In the genomic region with DNA sequence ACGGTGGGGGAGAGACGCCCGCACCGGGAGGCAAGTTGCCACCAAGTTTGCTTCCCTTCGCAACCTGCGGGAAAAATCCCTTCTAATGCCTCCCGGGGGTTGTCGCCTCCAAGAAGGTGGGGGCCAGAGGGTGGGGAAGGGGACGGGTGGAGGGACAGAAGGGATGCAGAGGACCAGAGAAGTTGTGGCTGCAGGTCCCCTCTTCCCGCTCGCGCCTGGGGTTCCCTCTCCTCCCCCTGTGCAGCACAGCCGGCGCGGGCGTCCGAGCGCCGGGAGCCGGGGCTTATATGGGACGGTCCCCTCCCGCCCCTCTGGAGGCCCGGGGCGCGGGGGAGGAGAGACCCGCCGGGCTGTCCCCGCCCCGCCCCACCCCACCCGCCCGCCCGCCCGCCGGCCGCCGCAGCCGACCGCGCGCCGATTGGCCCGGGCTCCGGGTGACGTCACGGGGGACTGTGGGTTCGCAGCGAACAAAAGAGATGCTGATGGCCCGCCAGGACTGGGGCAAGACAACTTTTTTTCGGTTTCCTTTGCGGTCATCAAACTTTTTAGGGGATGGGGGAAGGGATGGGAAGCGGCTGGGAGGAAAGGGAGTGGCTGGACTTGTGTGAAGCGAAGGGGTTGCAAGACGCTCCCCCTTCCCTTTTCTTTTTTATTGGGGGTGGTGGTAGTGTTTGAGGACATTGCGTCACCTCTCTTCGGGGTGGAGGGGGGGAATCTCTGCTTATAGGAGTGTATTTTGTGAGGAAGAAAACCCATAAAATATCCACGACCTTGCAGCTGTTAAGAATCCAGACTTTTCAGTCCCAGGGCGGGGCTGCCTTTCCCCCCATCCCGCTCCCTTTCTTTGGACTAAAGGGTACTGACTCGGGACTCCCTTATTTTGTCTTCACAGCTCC, we compare ENCODE assay signal across 1 cellular context.
TF ChIP-seq lines count a peak whose summit lies in the region.

A gene (minus strand): TSS at position 260 of the 896 bp plus-strand sequence. CDS start 266 bp downstream, outside the sequence.

TF ChIP-seq in HepG2, 621 proteins besides CTCF, POLR2A, EP300 and RAD21 (continued from another document and continues in another):
- TF ChIP-seq ZNF773 (CRISPR knock-in tag; IDR thresholded peaks at IDR 0.05; ENCODE audit: borderline replicate concordance): peak; percentile 78; the same call in 1 of the 2 replicates
- TF ChIP-seq ZNF501 (CRISPR knock-in tag; IDR thresholded peaks at IDR 0.05): no peak; the same call in 1 of the 2 replicates
- TF ChIP-seq GABPB1 (CRISPR knock-in tag; IDR thresholded peaks at IDR 0.05): peak; percentile 70
- TF ChIP-seq KDM5A (IDR thresholded peaks at IDR 0.05; ENCODE audit: borderline replicate concordance, low read length): peak; percentile 51
- no peak for TF ChIP-seq TBX3 (IDR thresholded peaks at IDR 0.05; ENCODE audit: borderline replicate concordance)
- TF ChIP-seq ONECUT2 (CRISPR knock-in tag; IDR thresholded peaks at IDR 0.05): no peak
- no peak; the same call in 1 of the 2 replicates for TF ChIP-seq KMT2B (CRISPR knock-in tag; IDR thresholded peaks at IDR 0.05)
- TF ChIP-seq ZSCAN9 (CRISPR knock-in tag; IDR thresholded peaks at IDR 0.05; ENCODE audit: borderline replicate concordance): peak; percentile 97
- no peak for TF ChIP-seq NFATC3 (CRISPR knock-in tag; IDR thresholded peaks at IDR 0.05)
- TF ChIP-seq STAG1 (CRISPR knock-in tag; IDR thresholded peaks at IDR 0.05): peak; percentile 3; the same call in 1 of the 2 replicates
- TF ChIP-seq SIX1 (CRISPR knock-in tag; IDR thresholded peaks at IDR 0.05; ENCODE audit: borderline replicate concordance): 0 out of 2 replicates have a peak, but pooled peaks have one; percentile 46
- peak; percentile 98 for TF ChIP-seq CBX1 (IDR thresholded peaks at IDR 0.05; ENCODE audit: low read depth)
- peak; percentile 98 for TF ChIP-seq KDM4B (CRISPR knock-in tag; IDR thresholded peaks at IDR 0.05)
- no peak for TF ChIP-seq RNF2 (conservative IDR thresholded peaks at IDR 0.05; ENCODE audit: low read depth)
- no peak for TF ChIP-seq ZNF660 (CRISPR knock-in tag; IDR thresholded peaks at IDR 0.05; ENCODE audit: borderline replicate concordance, low read depth)
- TF ChIP-seq, protein P1, sequence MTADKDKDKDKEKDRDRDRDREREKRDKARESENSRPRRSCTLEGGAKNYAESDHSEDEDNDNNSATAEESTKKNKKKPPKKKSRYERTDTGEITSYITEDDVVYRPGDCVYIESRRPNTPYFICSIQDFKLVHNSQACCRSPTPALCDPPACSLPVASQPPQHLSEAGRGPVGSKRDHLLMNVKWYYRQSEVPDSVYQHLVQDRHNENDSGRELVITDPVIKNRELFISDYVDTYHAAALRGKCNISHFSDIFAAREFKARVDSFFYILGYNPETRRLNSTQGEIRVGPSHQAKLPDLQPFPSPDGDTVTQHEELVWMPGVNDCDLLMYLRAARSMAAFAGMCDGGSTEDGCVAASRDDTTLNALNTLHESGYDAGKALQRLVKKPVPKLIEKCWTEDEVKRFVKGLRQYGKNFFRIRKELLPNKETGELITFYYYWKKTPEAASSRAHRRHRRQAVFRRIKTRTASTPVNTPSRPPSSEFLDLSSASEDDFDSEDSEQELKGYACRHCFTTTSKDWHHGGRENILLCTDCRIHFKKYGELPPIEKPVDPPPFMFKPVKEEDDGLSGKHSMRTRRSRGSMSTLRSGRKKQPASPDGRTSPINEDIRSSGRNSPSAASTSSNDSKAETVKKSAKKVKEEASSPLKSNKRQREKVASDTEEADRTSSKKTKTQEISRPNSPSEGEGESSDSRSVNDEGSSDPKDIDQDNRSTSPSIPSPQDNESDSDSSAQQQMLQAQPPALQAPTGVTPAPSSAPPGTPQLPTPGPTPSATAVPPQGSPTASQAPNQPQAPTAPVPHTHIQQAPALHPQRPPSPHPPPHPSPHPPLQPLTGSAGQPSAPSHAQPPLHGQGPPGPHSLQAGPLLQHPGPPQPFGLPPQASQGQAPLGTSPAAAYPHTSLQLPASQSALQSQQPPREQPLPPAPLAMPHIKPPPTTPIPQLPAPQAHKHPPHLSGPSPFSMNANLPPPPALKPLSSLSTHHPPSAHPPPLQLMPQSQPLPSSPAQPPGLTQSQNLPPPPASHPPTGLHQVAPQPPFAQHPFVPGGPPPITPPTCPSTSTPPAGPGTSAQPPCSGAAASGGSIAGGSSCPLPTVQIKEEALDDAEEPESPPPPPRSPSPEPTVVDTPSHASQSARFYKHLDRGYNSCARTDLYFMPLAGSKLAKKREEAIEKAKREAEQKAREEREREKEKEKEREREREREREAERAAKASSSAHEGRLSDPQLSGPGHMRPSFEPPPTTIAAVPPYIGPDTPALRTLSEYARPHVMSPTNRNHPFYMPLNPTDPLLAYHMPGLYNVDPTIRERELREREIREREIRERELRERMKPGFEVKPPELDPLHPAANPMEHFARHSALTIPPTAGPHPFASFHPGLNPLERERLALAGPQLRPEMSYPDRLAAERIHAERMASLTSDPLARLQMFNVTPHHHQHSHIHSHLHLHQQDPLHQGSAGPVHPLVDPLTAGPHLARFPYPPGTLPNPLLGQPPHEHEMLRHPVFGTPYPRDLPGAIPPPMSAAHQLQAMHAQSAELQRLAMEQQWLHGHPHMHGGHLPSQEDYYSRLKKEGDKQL (CRISPR knock-in tag; IDR thresholded peaks at IDR 0.05; ENCODE audit: low read depth): peak; percentile 41; the same call in 1 of the 2 replicates
- TF ChIP-seq NCOA2 (CRISPR knock-in tag; IDR thresholded peaks at IDR 0.05): peak; percentile 77
- TF ChIP-seq SOX5 (CRISPR knock-in tag; IDR thresholded peaks at IDR 0.05; ENCODE audit: borderline replicate concordance): peak; percentile 60; the same call in 1 of the 2 replicates
- TF ChIP-seq MXD4 (CRISPR knock-in tag; IDR thresholded peaks at IDR 0.05): peak; percentile 85
- no peak for TF ChIP-seq NR2C2 (CRISPR knock-in tag; IDR thresholded peaks at IDR 0.05; ENCODE audit: borderline replicate concordance)
- TF ChIP-seq, protein P2, sequence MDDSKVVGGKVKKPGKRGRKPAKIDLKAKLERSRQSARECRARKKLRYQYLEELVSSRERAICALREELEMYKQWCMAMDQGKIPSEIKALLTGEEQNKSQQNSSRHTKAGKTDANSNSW (CRISPR knock-in tag; IDR thresholded peaks at IDR 0.05; ENCODE audit: borderline replicate concordance): no peak; the same call in 1 of the 2 replicates
- no peak for TF ChIP-seq ZNF20 (CRISPR knock-in tag; IDR thresholded peaks at IDR 0.05)
- TF ChIP-seq, protein P3, sequence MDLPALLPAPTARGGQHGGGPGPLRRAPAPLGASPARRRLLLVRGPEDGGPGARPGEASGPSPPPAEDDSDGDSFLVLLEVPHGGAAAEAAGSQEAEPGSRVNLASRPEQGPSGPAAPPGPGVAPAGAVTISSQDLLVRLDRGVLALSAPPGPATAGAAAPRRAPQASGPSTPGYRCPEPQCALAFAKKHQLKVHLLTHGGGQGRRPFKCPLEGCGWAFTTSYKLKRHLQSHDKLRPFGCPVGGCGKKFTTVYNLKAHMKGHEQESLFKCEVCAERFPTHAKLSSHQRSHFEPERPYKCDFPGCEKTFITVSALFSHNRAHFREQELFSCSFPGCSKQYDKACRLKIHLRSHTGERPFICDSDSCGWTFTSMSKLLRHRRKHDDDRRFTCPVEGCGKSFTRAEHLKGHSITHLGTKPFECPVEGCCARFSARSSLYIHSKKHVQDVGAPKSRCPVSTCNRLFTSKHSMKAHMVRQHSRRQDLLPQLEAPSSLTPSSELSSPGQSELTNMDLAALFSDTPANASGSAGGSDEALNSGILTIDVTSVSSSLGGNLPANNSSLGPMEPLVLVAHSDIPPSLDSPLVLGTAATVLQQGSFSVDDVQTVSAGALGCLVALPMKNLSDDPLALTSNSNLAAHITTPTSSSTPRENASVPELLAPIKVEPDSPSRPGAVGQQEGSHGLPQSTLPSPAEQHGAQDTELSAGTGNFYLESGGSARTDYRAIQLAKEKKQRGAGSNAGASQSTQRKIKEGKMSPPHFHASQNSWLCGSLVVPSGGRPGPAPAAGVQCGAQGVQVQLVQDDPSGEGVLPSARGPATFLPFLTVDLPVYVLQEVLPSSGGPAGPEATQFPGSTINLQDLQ (CRISPR knock-in tag; IDR thresholded peaks at IDR 0.05): peak; percentile 76; the same call in 1 of the 2 replicates
- no peak for TF ChIP-seq PTBP1 (IDR thresholded peaks at IDR 0.05; ENCODE audit: low read depth, low read length, poor library complexity, severe bottlenecking)
- TF ChIP-seq, protein P4, sequence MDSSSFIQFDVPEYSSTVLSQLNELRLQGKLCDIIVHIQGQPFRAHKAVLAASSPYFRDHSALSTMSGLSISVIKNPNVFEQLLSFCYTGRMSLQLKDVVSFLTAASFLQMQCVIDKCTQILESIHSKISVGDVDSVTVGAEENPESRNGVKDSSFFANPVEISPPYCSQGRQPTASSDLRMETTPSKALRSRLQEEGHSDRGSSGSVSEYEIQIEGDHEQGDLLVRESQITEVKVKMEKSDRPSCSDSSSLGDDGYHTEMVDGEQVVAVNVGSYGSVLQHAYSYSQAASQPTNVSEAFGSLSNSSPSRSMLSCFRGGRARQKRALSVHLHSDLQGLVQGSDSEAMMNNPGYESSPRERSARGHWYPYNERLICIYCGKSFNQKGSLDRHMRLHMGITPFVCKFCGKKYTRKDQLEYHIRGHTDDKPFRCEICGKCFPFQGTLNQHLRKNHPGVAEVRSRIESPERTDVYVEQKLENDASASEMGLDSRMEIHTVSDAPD (CRISPR knock-in tag; IDR thresholded peaks at IDR 0.05): no peak
- peak; percentile 26; the same call in 1 of the 2 replicates for TF ChIP-seq CHD2 (IDR thresholded peaks at IDR 0.05; ENCODE audit: low read depth, low read length)
- peak; percentile 96 for TF ChIP-seq HNRNPK (IDR thresholded peaks at IDR 0.05; ENCODE audit: low read depth, low read length, poor library complexity, severe bottlenecking)
- TF ChIP-seq, protein P5, sequence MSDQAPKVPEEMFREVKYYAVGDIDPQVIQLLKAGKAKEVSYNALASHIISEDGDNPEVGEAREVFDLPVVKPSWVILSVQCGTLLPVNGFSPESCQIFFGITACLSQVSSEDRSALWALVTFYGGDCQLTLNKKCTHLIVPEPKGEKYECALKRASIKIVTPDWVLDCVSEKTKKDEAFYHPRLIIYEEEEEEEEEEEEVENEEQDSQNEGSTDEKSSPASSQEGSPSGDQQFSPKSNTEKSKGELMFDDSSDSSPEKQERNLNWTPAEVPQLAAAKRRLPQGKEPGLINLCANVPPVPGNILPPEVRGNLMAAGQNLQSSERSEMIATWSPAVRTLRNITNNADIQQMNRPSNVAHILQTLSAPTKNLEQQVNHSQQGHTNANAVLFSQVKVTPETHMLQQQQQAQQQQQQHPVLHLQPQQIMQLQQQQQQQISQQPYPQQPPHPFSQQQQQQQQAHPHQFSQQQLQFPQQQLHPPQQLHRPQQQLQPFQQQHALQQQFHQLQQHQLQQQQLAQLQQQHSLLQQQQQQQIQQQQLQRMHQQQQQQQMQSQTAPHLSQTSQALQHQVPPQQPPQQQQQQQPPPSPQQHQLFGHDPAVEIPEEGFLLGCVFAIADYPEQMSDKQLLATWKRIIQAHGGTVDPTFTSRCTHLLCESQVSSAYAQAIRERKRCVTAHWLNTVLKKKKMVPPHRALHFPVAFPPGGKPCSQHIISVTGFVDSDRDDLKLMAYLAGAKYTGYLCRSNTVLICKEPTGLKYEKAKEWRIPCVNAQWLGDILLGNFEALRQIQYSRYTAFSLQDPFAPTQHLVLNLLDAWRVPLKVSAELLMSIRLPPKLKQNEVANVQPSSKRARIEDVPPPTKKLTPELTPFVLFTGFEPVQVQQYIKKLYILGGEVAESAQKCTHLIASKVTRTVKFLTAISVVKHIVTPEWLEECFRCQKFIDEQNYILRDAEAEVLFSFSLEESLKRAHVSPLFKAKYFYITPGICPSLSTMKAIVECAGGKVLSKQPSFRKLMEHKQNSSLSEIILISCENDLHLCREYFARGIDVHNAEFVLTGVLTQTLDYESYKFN (CRISPR knock-in tag; conservative IDR thresholded peaks at IDR 0.05): peak; percentile 47; the same call in 1 of the 2 replicates
- TF ChIP-seq ZNF615 (CRISPR knock-in tag; IDR thresholded peaks at IDR 0.05; ENCODE audit: borderline replicate concordance): no peak
- TF ChIP-seq SNAPC2 (CRISPR knock-in tag; IDR thresholded peaks at IDR 0.05): peak; percentile 95
- no peak for TF ChIP-seq RBM22 (optimal IDR thresholded peaks at IDR 0.05; ENCODE audit: low read length)
- TF ChIP-seq ZNF570 (CRISPR knock-in tag; IDR thresholded peaks at IDR 0.05; ENCODE audit: borderline replicate concordance): no peak; the same call in 1 of the 2 replicates
- TF ChIP-seq NFE2 (CRISPR knock-in tag; IDR thresholded peaks at IDR 0.05): no peak
- TF ChIP-seq NFE2L2 (IDR thresholded peaks at IDR 0.05; ENCODE audit: low read length): no peak
- TF ChIP-seq SNAI1 (CRISPR knock-in tag; IDR thresholded peaks at IDR 0.05; ENCODE audit: borderline replicate concordance): 0 out of 2 replicates have a peak, but pooled peaks have one; percentile 14
- TF ChIP-seq ZNF678 (CRISPR knock-in tag; IDR thresholded peaks at IDR 0.05): no peak
- no peak; the same call in 1 of the 2 replicates for TF ChIP-seq ZNF713 (CRISPR knock-in tag; IDR thresholded peaks at IDR 0.05)
- TF ChIP-seq NFE2L1 (CRISPR knock-in tag; IDR thresholded peaks at IDR 0.05; ENCODE audit: borderline replicate concordance): 0 out of 2 replicates have a peak, but pooled peaks have one; percentile 5
- peak; percentile 11; the same call in 1 of the 2 replicates for TF ChIP-seq ZFX (CRISPR knock-in tag; IDR thresholded peaks at IDR 0.05; ENCODE audit: low read depth)
- TF ChIP-seq ZNF101 (CRISPR knock-in tag; IDR thresholded peaks at IDR 0.05; ENCODE audit: borderline replicate concordance, low read depth): no peak
- peak; percentile 87 for TF ChIP-seq ZBTB21 (CRISPR knock-in tag; IDR thresholded peaks at IDR 0.05)
- peak; percentile 96 for TF ChIP-seq ZNF781 (CRISPR knock-in tag; IDR thresholded peaks at IDR 0.05; ENCODE audit: borderline replicate concordance, not compliant biosample characterization)
- no peak for TF ChIP-seq ZBTB7B (CRISPR knock-in tag; IDR thresholded peaks at IDR 0.05)
- no peak for TF ChIP-seq ZBTB3 (CRISPR knock-in tag; IDR thresholded peaks at IDR 0.05; ENCODE audit: borderline replicate concordance, low read depth)
- no peak; the same call in 1 of the 2 replicates for TF ChIP-seq ZNF205 (CRISPR knock-in tag; IDR thresholded peaks at IDR 0.05)
- TF ChIP-seq, protein P6, sequence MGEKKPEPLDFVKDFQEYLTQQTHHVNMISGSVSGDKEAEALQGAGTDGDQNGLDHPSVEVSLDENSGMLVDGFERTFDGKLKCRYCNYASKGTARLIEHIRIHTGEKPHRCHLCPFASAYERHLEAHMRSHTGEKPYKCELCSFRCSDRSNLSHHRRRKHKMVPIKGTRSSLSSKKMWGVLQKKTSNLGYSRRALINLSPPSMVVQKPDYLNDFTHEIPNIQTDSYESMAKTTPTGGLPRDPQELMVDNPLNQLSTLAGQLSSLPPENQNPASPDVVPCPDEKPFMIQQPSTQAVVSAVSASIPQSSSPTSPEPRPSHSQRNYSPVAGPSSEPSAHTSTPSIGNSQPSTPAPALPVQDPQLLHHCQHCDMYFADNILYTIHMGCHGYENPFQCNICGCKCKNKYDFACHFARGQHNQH (CRISPR knock-in tag; IDR thresholded peaks at IDR 0.05): peak; percentile 90
- peak; percentile 41 for TF ChIP-seq HMG20B (CRISPR knock-in tag; conservative IDR thresholded peaks at IDR 0.05)
- TF ChIP-seq KDM3A (CRISPR knock-in tag; IDR thresholded peaks at IDR 0.05; ENCODE audit: low read depth): peak; percentile 58; the same call in 1 of the 2 replicates
- no peak for TF ChIP-seq HNRNPUL1 (IDR thresholded peaks at IDR 0.05; ENCODE audit: low read depth, low read length)
